18 cellular contexts compared by ENCODE assay signal in the genomic region with DNA sequence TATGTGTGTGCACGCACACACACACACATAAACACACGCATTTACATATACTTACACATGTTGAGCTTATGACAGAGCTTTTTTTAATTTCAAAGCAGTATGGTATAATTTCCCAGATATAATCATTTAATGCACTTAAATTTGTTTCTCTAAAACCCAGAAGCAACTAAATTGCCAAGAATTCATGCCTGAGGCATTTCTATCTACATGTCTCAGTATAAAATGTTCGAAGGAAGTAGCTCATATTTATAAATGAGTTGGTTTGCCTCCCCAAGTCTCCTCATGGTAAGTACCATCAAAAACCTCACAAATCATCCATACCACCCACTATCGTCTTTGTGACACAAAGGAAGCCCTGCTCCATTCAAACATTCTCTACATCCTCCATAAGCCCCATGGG.
DNase-seq lines count a peak whose midpoint lies in the region; ATAC-seq, FAIRE-seq and TF ChIP-seq lines count a peak whose summit lies in the region.
"Had no signal": no experiment of that assay in that cellular context is flagged by ENCODE, and none has a peak within 500 bp of the region (broad histone marks: within the 10 kb centered on the region; RNA-seq: fewer than 3 reads in every experiment).

No MANE protein-coding gene starts in this region.

- H3K4me2 ChIP-seq in IMR-90 (ENCODE audit: low read depth, low read length) (no peak overlapping the region), keratinocyte (ENCODE audit: control insufficient read depth, extremely low read depth, insufficient read depth, low read depth, low read length) (peak overlapping the region; percentile 8)

- H3K36me3 Mint-ChIP-seq in chondrocyte (ENCODE audit: low read depth) (no peaks in the 10 kb centered on the region), CD14-positive monocyte (no peaks in the 10 kb centered on the region)
- no peaks in the 10 kb centered on the region for H3K36me3 Mint-ChIP-seq in stimulated activated effector memory CD8-positive, alpha-beta T cell treated with anti-CD3 and anti-CD28 coated beads, Interleukin-12 subunit alpha, Interleukin-12 subunit beta, amount 100 ng/mL, for 72 hours

- peak overlapping the region; percentile 92; the same call in 1 of the 2 replicates for H3K4ac ChIP-seq in IMR-90 (ENCODE audit: low read depth, low read length)

- no CpG with 5 or more reads among the region's 4 CpGs for WGBS in IMR-90 (ENCODE audit: extremely low coverage in 2 of 2, insufficient read length in 1 of 2), 2 experiments
- WGBS in suprapubic skin = 66% methylated on average over 4 of the region's 4 CpGs

- in situ Hi-C loops in IMR-90 (cut with MboI; ENCODE audit: low sequenced_read_pairs) = no loop called here

- H3K4me1 Mint-ChIP-seq in chondrocyte (ENCODE audit: low read depth) (peaks cover 33% of the 10 kb centered on the region), CD14-positive monocyte (no peaks in the 10 kb centered on the region)
- no peaks in the 10 kb centered on the region for H3K4me1 Mint-ChIP-seq in stimulated activated effector memory CD8-positive, alpha-beta T cell treated with anti-CD3 and anti-CD28 coated beads, Interleukin-12 subunit alpha, Interleukin-12 subunit beta, amount 100 ng/mL, for 72 hours
- H3K4me1 Mint-ChIP-seq: B cell had no signal

- no TSS peak for BruUV-seq in IMR-90 (replicated peaks; lab: Mats Ljungman, UMichigan)

- no peak for TF ChIP-seq EP300 in suprapubic skin (IDR thresholded peaks at IDR 0.05)

- no peak for ATAC-seq in IMR-90 (ENCODE audit: low read depth)
- no peak for ATAC-seq in stimulated activated effector memory CD8-positive, alpha-beta T cell treated with anti-CD3 and anti-CD28 coated beads, Interleukin-12 subunit alpha, Interleukin-12 subunit beta, amount 100 ng/mL, for 72 hours
- ATAC-seq: HepG2, Right ventricle myocardium inferior had no signal

- H2BK15ac ChIP-seq in IMR-90 (ENCODE audit: low read depth, low read length) = peak overlapping the region; percentile 85; the same call in 2 of the 3 replicates

- TF ChIP-seq CTCF in IMR-90 (conservative IDR thresholded peaks at IDR 0.05; ENCODE audit: low read depth, low read length) (no peak), chondrocyte (IDR thresholded peaks at IDR 0.05) (no peak), keratinocyte (optimal IDR thresholded peaks at IDR 0.05 in 1 of 3, IDR thresholded peaks at IDR 0.05 in 1 of 3, conservative IDR thresholded peaks at IDR 0.05 in 1 of 3; ENCODE audit: extremely low read depth in 1 of 3, insufficient read depth in 2 of 3, low read length in 3 of 3) (no peak), suprapubic skin (IDR thresholded peaks at IDR 0.05) (no peak), CD14-positive monocyte (IDR thresholded peaks at IDR 0.05) (no peak)

- H4K20me1 ChIP-seq in IMR-90 (ENCODE audit: insufficient read depth, low read length) (no peaks in the 10 kb centered on the region), keratinocyte (ENCODE audit: control insufficient read depth, extremely low read depth, insufficient read depth, low read length) (no peaks in the 10 kb centered on the region)

- peak overlapping the region; percentile 80 for H2BK20ac ChIP-seq in IMR-90 (ENCODE audit: low read depth, low read length)

- H3K9ac ChIP-seq in IMR-90 (ENCODE audit: low read depth, low read length) (no peak overlapping the region), keratinocyte (ENCODE audit: control insufficient read depth, extremely low read depth, insufficient read depth, low read length) (no peak overlapping the region)

- no peak overlapping the region for H2AK9ac ChIP-seq in IMR-90 (replicated peaks; ENCODE audit: low read depth, low read length, poor library complexity)

- no peak overlapping the region for H3K56ac ChIP-seq in IMR-90 (ENCODE audit: extremely low read depth, insufficient read depth, low read length)

- no peaks in the 10 kb centered on the region for H3K27me3 ChIP-seq in IMR-90 (ENCODE audit: control insufficient read depth, insufficient read depth, low read length)
- H3K27me3 ChIP-seq in keratinocyte (ENCODE audit: control insufficient read depth, extremely low read depth, insufficient read depth, low read length) = no peaks in the 10 kb centered on the region
- no peaks in the 10 kb centered on the region for H3K27me3 ChIP-seq in suprapubic skin

- H2AK5ac ChIP-seq in IMR-90 (ENCODE audit: low read depth, low read length) = no peak overlapping the region

- H3K23ac ChIP-seq in IMR-90 (ENCODE audit: low read depth, low read length) = no peak overlapping the region

- no peak overlapping the region for H2BK5ac ChIP-seq in IMR-90 (ENCODE audit: low read depth, low read length, poor library complexity, severe bottlenecking)

- dilution Hi-C loops in IMR-90 (cut with HindIII; ENCODE audit: low sequenced_read_pairs, unreplicated experiment) (no loop called here), keratinocyte (cut with MboI; ENCODE audit: extremely low pct_ligation_motif_present, low sequenced_read_pairs) (no loop called here)

- no peak overlapping the region for H2AFZ ChIP-seq in IMR-90 (replicated peaks; ENCODE audit: low read length, poor library complexity)
- no peak overlapping the region for H2AFZ ChIP-seq in keratinocyte (ENCODE audit: control insufficient read depth, low read length)

- H3K4me3 ChIP-seq in IMR-90 (ENCODE audit: insufficient read depth, low read depth, low read length) (no peak overlapping the region), keratinocyte (ENCODE audit: control insufficient read depth in 2 of 3, extremely low read depth in 1 of 3, insufficient read depth in 2 of 3, low read depth in 1 of 3, low read length in 3 of 3) (no peak overlapping the region), suprapubic skin (no peak overlapping the region)

- no peaks in the 10 kb centered on the region; a peak in 1 of 4 replicates for H3K79me1 ChIP-seq in IMR-90 (ENCODE audit: low read depth in 1 of 2, low read length in 2 of 2)

- intact Hi-C loops in IMR-90 (cut with micrococcal nuclease) = no loop called here
- intact Hi-C loops in CD14-positive monocyte (cut with micrococcal nuclease) = no loop called here

- H3K4me3 Mint-ChIP-seq in chondrocyte (ENCODE audit: unreplicated experiment) = no peak overlapping the region
- no peak overlapping the region for H3K4me3 Mint-ChIP-seq in CD14-positive monocyte
- no peak overlapping the region for H3K4me3 Mint-ChIP-seq in stimulated activated effector memory CD8-positive, alpha-beta T cell treated with anti-CD3 and anti-CD28 coated beads, Interleukin-12 subunit alpha, Interleukin-12 subunit beta, amount 100 ng/mL, for 72 hours
- H3K4me3 Mint-ChIP-seq: B cell; CD4-positive, alpha-beta T cell had no signal

- H4K91ac ChIP-seq in IMR-90 (ENCODE audit: insufficient read depth, low read depth, low read length) = no peak overlapping the region

- H4K5ac ChIP-seq in IMR-90 (ENCODE audit: low read depth, low read length) = no peak overlapping the region

- peaks cover 23% of the 10 kb centered on the region for H3K4me1 ChIP-seq in IMR-90 (ENCODE audit: control insufficient read depth, insufficient read depth, low read length)
- H3K4me1 ChIP-seq in keratinocyte (ENCODE audit: control insufficient read depth, extremely low read depth, insufficient read depth, low read length) = peaks cover 42% of the 10 kb centered on the region
- peaks cover 18% of the 10 kb centered on the region for H3K4me1 ChIP-seq in suprapubic skin

- H3K14ac ChIP-seq in IMR-90 (replicated peaks; ENCODE audit: low read depth, low read length) = no peak overlapping the region

- no peak for FAIRE-seq in keratinocyte (lab: Jason Lieb, UNC)
- FAIRE-seq: GM18507, HepG2 had no signal

- POLR2A ChIA-PET in IMR-90 (lab: Charles Lee; ENCODE audit: unreplicated experiment) = no interaction called here

- H3K9me1 ChIP-seq in IMR-90 (ENCODE audit: insufficient read depth, low read length) = peaks cover 5% of the 10 kb centered on the region
- no peaks in the 10 kb centered on the region for H3K9me1 ChIP-seq in keratinocyte (ENCODE audit: control insufficient read depth, extremely low read depth, insufficient read depth, low read length)

- no peaks in the 10 kb centered on the region for H3K79me2 ChIP-seq in keratinocyte (ENCODE audit: control insufficient read depth, insufficient read depth, low read length)

- CTCF ChIA-PET in IMR-90 (lab: Yijun Ruan, JAX) = no interaction called here

- no peaks in the 10 kb centered on the region for H3K9me3 ChIP-seq in IMR-90 (ENCODE audit: control insufficient read depth, insufficient read depth, low read length)
- H3K9me3 ChIP-seq in keratinocyte (ENCODE audit: control insufficient read depth, low read depth, low read length) = no peaks in the 10 kb centered on the region
- no peaks in the 10 kb centered on the region for H3K9me3 ChIP-seq in suprapubic skin

- H2BK120ac ChIP-seq in IMR-90 (ENCODE audit: low read depth, low read length) = peak overlapping the region; percentile 91

- H4K8ac ChIP-seq in IMR-90 (ENCODE audit: low read depth in 2 of 2, low read length in 2 of 2) = no peak overlapping the region

- H3K27ac ChIP-seq in IMR-90 (ENCODE audit: insufficient read depth, low read length) = no peak overlapping the region
- H3K27ac ChIP-seq in keratinocyte (ENCODE audit: control insufficient read depth, insufficient read depth, low read length) = no peak overlapping the region
- H3K27ac ChIP-seq in suprapubic skin = no peak overlapping the region

- H3K36me3 ChIP-seq in IMR-90 (ENCODE audit: control insufficient read depth, insufficient read depth, low read length) (no peaks in the 10 kb centered on the region), keratinocyte (ENCODE audit: control insufficient read depth in 2 of 2, extremely low read depth in 1 of 2, insufficient read depth in 2 of 2, low read length in 2 of 2) (no peaks in the 10 kb centered on the region), suprapubic skin (no peaks in the 10 kb centered on the region)

- H3K9me3 Mint-ChIP-seq in chondrocyte (ENCODE audit: low read depth) = no peaks in the 10 kb centered on the region
- H3K9me3 Mint-ChIP-seq in CD14-positive monocyte = peaks cover 0 to 6% (median 3%) of the 10 kb centered on the region in 7 donors
- H3K9me3 Mint-ChIP-seq in stimulated activated effector memory CD8-positive, alpha-beta T cell treated with anti-CD3 and anti-CD28 coated beads, Interleukin-12 subunit alpha, Interleukin-12 subunit beta, amount 100 ng/mL, for 72 hours = no peaks in the 10 kb centered on the region
- H3K9me3 Mint-ChIP-seq: CD4-positive, alpha-beta T cell had no signal

- no peak overlapping the region for H3K18ac ChIP-seq in IMR-90 (ENCODE audit: low read depth, low read length)

- no peak for TF ChIP-seq POLR2A in IMR-90 (IDR thresholded peaks at IDR 0.05; ENCODE audit: low read depth, low read length)
- no peak for TF ChIP-seq POLR2A in suprapubic skin (IDR thresholded peaks at IDR 0.05)

- H3K27me3 Mint-ChIP-seq in chondrocyte (ENCODE audit: low read depth) = no peaks in the 10 kb centered on the region
- H3K27me3 Mint-ChIP-seq in CD14-positive monocyte (ENCODE audit: low read depth in 3 of 3) = peaks cover 2 to 6% (median 5%) of the 10 kb centered on the region in 3 donors

- no peak for DNase-seq in IMR-90
- DNase-seq in chondrocyte (ENCODE audit: low spot score) = no peak
- no peak for DNase-seq in keratinocyte (ENCODE audit: low read depth, low spot score)
- no peak for DNase-seq in suprapubic skin (ENCODE audit: low spot score in 2 of 2)
- no peak for DNase-seq in CD14-positive monocyte (ENCODE audit: low spot score)
- no peak for DNase-seq in stimulated activated effector memory CD8-positive, alpha-beta T cell treated with anti-CD3 and anti-CD28 coated beads, Interleukin-12 subunit alpha, Interleukin-12 subunit beta, amount 100 ng/mL, for 72 hours (ENCODE audit: low spot score in 2 of 2)
- DNase-seq in GM03348 (ENCODE audit: low spot score) = no peak
- DNase-seq: CD4-positive, alpha-beta T cell; DMS53; MM.1S; NCI-H1092 treated with DMSO at 0.1 percent for 48 hours; NCI-H2081 treated with DMSO at 0.1 percent for 48 hours; NCI-H510A; NCI-H774 had no signal

- H3K27ac Mint-ChIP-seq in chondrocyte (ENCODE audit: unreplicated experiment) (peak overlapping the region; percentile 18), CD14-positive monocyte (no peak overlapping the region)
- H3K27ac Mint-ChIP-seq in stimulated activated effector memory CD8-positive, alpha-beta T cell treated with anti-CD3 and anti-CD28 coated beads, Interleukin-12 subunit alpha, Interleukin-12 subunit beta, amount 100 ng/mL, for 72 hours = no peak overlapping the region
- H3K27ac Mint-ChIP-seq: B cell; CD4-positive, alpha-beta T cell had no signal

- TF ChIP-seq RAD21 in IMR-90 (IDR thresholded peaks at IDR 0.05; ENCODE audit: low read length) = no peak
